ENCODE assay signal across 23 cellular contexts in the genomic region with DNA sequence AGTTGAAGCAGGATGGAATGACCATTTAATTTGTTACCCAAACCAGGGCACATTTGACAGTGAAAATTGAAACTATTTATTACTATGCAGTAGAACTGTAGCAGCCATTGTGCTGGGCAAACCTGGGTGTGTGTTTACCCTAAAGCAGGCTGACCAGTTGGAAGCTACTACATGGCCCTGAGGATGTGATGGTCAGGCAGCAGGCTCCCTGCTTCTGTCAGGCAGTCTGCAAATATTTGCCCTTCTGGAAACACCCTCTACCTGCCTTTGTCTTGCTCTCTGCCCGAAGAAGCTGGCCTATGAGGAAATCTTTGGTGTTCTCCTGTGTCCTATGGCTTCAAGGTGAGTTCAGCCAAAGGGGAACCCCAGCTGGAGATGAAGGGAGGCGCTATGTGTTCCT.
DNase-seq lines count a peak whose midpoint lies in the region; ATAC-seq, FAIRE-seq and TF ChIP-seq lines count a peak whose summit lies in the region.
"Had no signal": no experiment of that assay in that cellular context is flagged by ENCODE, and none has a peak within 500 bp of the region (broad histone marks: within the 10 kb centered on the region; RNA-seq: fewer than 3 reads in every experiment).

No MANE protein-coding gene starts in this region.

- in situ Hi-C loops in HepG2 (cut with HindIII; ENCODE audit: extremely low pct_ligation_motif_present, low pct_unique_long_range_greater_than_20kb) = no loop called here

- H3K9ac ChIP-seq in HepG2 (ENCODE audit: insufficient read depth, low read depth, low read length) = no peak overlapping the region
- H3K9ac ChIP-seq: GM23248 had no signal

- TF ChIP-seq CTCF in right lobe of liver (IDR thresholded peaks at IDR 0.05) (no peak), HepG2 (CRISPR knock-in tag; IDR thresholded peaks at IDR 0.05) (no peak), mucosa of descending colon (IDR thresholded peaks at IDR 0.05) (no peak), foreskin fibroblast (IDR thresholded peaks at IDR 0.05; ENCODE audit: low read depth, low read length) (no peak), OCI-LY7 (conservative IDR thresholded peaks at IDR 0.05; ENCODE audit: low read length) (no peak)

- intact Hi-C loops in right lobe of liver (cut with DNase I) (no loop called here), HepG2 (cut with micrococcal nuclease; ENCODE audit: unreplicated experiment) (no loop called here), mucosa of descending colon (cut with DNase I, micrococcal nuclease) (no loop called here), OCI-LY7 (cut with micrococcal nuclease; ENCODE audit: unreplicated experiment) (no loop called here)

- no peaks in the 10 kb centered on the region for H3K79me2 ChIP-seq in HepG2 (ENCODE audit: insufficient read depth, low read length)
- H3K79me2 ChIP-seq in OCI-LY7 (ENCODE audit: insufficient read depth, low read depth, low read length) = no peaks in the 10 kb centered on the region

- WGBS in right lobe of liver (ENCODE audit: insufficient coverage, low coverage, low lambda C conversion rate, missing lambda C conversion rate) = 60% methylated on average over 1 of the region's 2 CpGs
- 9% methylated on average over 2 of the region's 2 CpGs for WGBS in HepG2 (ENCODE audit: low lambda C conversion rate)

- H2AFZ ChIP-seq in HepG2 (ENCODE audit: low read length) = no peak overlapping the region
- no peak overlapping the region for H2AFZ ChIP-seq in OCI-LY7 (ENCODE audit: low read length)
- H2AFZ ChIP-seq: GM23248 had no signal

- H4K20me1 ChIP-seq in HepG2 (ENCODE audit: insufficient read depth, low read length) = no peaks in the 10 kb centered on the region
- no peaks in the 10 kb centered on the region for H4K20me1 ChIP-seq in OCI-LY7 (ENCODE audit: insufficient read depth, low read length)

- H3K4me3 ChIP-seq in right lobe of liver (no peak overlapping the region), HepG2 (replicated peaks in 1 of 3; ENCODE audit: insufficient read depth in 1 of 3, low read depth in 2 of 3, low read length in 3 of 3) (no peak overlapping the region), mucosa of descending colon (no peak overlapping the region), foreskin fibroblast (ENCODE audit: low read depth in 1 of 2, low read length in 2 of 2) (no peak overlapping the region), OCI-LY7 (ENCODE audit: low read depth, low read length, poor library complexity, severe bottlenecking) (no peak overlapping the region)
- H3K4me3 ChIP-seq: A549, GM12878, GM23248, K562 had no signal

- FAIRE-seq in HepG2 (lab: Jason Lieb, UNC) = no peak
- FAIRE-seq: A549, D721Med, GM12878, GM19239, K562 had no signal

- no peak for TF ChIP-seq RAD21 in HepG2 (CRISPR knock-in tag; IDR thresholded peaks at IDR 0.05)

- ATAC-seq in right lobe of liver = peak; percentile 26 to 54 (median 38)
- ATAC-seq in HepG2 = no peak
- ATAC-seq in mucosa of descending colon = peak; percentile 70
- no peak for ATAC-seq in HG03354 (IDR thresholded peaks at IDR 0.05; ENCODE audit: poor library complexity, severe bottlenecking, unreplicated experiment)
- ATAC-seq: A549, GM12878, K562 had no signal

- POLR2A ChIA-PET in HepG2 (lab: Yijun Ruan, JAX) (no interaction called here), OCI-LY7 (lab: Charles Lee) (no interaction called here)

- no peaks in the 10 kb centered on the region for H3K27me3 ChIP-seq in right lobe of liver
- no peaks in the 10 kb centered on the region for H3K27me3 ChIP-seq in HepG2 (ENCODE audit: control insufficient read depth in 1 of 2, insufficient read depth in 2 of 2, low read length in 2 of 2)

- H3K9me2 ChIP-seq in OCI-LY7 (ENCODE audit: insufficient read depth, low read length) = no peaks in the 10 kb centered on the region

- H3K27ac ChIP-seq in right lobe of liver (no peak overlapping the region), HepG2 (ENCODE audit: extremely low read length, insufficient read depth, low read length) (no peak overlapping the region), OCI-LY7 (ENCODE audit: low read depth, low read length, poor library complexity, severe bottlenecking) (no peak overlapping the region)
- H3K27ac ChIP-seq: 22Rv1, A549, C4-2B, GM23248, HL-60 had no signal

- H3K4me1 ChIP-seq in right lobe of liver (no peaks in the 10 kb centered on the region), HepG2 (ENCODE audit: insufficient read depth, low read length) (no peaks in the 10 kb centered on the region), mucosa of descending colon (ENCODE audit: low read depth) (no peaks in the 10 kb centered on the region), OCI-LY7 (ENCODE audit: insufficient read depth, low read length, poor library complexity, severe bottlenecking) (no peaks in the 10 kb centered on the region)
- H3K4me1 ChIP-seq: A549, Caco-2 had no signal

- TF ChIP-seq EP300 in HepG2 (IDR thresholded peaks at IDR 0.05; ENCODE audit: low read depth in 2 of 2, low read length in 2 of 2) (no peak), HepG2 (CRISPR knock-in tag; IDR thresholded peaks at IDR 0.05; ENCODE audit: borderline replicate concordance) (no peak)

- H3K36me3 ChIP-seq in right lobe of liver (no peaks in the 10 kb centered on the region), HepG2 (replicated peaks in 1 of 2; ENCODE audit: control insufficient read depth in 1 of 2, insufficient read depth in 2 of 2, low read length in 2 of 2) (no peaks in the 10 kb centered on the region), mucosa of descending colon (ENCODE audit: low read depth) (no peaks in the 10 kb centered on the region), OCI-LY7 (ENCODE audit: insufficient read depth, low read length) (no peaks in the 10 kb centered on the region)

- no TSS peak for BruUV-seq in HepG2 (replicated peaks; lab: Mats Ljungman, UMichigan)
- no TSS peak for BruUV-seq in OCI-LY7 (replicated peaks; lab: Mats Ljungman, UMichigan)

- CTCF ChIA-PET in HepG2 (lab: Yijun Ruan, JAX; ENCODE audit: low intra/inter-chr PET ratio, low total read pairs) (no interaction called here), OCI-LY7 (lab: Charles Lee; ENCODE audit: unreplicated experiment) (no interaction called here)

- no peak for TF ChIP-seq POLR2A in right lobe of liver (IDR thresholded peaks at IDR 0.05)
- no peak for TF ChIP-seq POLR2A in HepG2 (IDR thresholded peaks at IDR 0.05; ENCODE audit: insufficient read depth in 1 of 2, low read depth in 2 of 2, low read length in 2 of 2)

- H3K4me2 ChIP-seq in HepG2 (ENCODE audit: low read depth, low read length) = no peak overlapping the region
- no peak overlapping the region for H3K4me2 ChIP-seq in OCI-LY7 (ENCODE audit: low read length)
- H3K4me2 ChIP-seq: A549 had no signal

- no peaks in the 10 kb centered on the region for H3K9me3 ChIP-seq in right lobe of liver
- H3K9me3 ChIP-seq in HepG2 (ENCODE audit: low read length) = peaks cover 27% of the 10 kb centered on the region
- H3K9me3 ChIP-seq in mucosa of descending colon = no peaks in the 10 kb centered on the region
- H3K9me3 ChIP-seq in OCI-LY7 (ENCODE audit: low read length) = no peaks in the 10 kb centered on the region
- H3K9me3 ChIP-seq: A549, Caco-2 had no signal

- no peak for DNase-seq in right lobe of liver
- no peak for DNase-seq in HepG2 (ENCODE audit: low spot score)
- peak; percentile 82 for DNase-seq in NCI-H69 (lab: John Stamatoyannopoulos, UW)
- peak in 1 of 3 donors; percentile 4 for DNase-seq in mucosa of descending colon
- DNase-seq in foreskin fibroblast = no peak
- no peak for DNase-seq in OCI-LY7 (ENCODE audit: low spot score)
- no peak for DNase-seq in EL
- DNase-seq: AML-193; Caco-2; CD4-positive, alpha-beta T cell; DMS79 treated with DMSO at 0.1 percent for 48 hours; GM23248; H7; IMR-90 had no signal

TF ChIP-seq in HepG2, 621 proteins besides CTCF, POLR2A, EP300 and RAD21 (continues in another document):
- TF ChIP-seq ZNF484 (CRISPR knock-in tag; IDR thresholded peaks at IDR 0.05; ENCODE audit: borderline replicate concordance, low read depth) = no peak
- no peak for TF ChIP-seq ZNF260 (CRISPR knock-in tag; IDR thresholded peaks at IDR 0.05; ENCODE audit: borderline replicate concordance, low read depth)
- TF ChIP-seq, protein P1, sequence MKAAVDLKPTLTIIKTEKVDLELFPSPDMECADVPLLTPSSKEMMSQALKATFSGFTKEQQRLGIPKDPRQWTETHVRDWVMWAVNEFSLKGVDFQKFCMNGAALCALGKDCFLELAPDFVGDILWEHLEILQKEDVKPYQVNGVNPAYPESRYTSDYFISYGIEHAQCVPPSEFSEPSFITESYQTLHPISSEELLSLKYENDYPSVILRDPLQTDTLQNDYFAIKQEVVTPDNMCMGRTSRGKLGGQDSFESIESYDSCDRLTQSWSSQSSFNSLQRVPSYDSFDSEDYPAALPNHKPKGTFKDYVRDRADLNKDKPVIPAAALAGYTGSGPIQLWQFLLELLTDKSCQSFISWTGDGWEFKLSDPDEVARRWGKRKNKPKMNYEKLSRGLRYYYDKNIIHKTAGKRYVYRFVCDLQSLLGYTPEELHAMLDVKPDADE (CRISPR knock-in tag; IDR thresholded peaks at IDR 0.05) = no peak
- TF ChIP-seq HNRNPLL (IDR thresholded peaks at IDR 0.05; ENCODE audit: low read depth, low read length, poor library complexity, severe bottlenecking) = no peak
- TF ChIP-seq ISX (CRISPR knock-in tag; conservative IDR thresholded peaks at IDR 0.05) = no peak
- TF ChIP-seq SRF (IDR thresholded peaks at IDR 0.05; ENCODE audit: low read depth, low read length) = no peak
- TF ChIP-seq, protein P2, sequence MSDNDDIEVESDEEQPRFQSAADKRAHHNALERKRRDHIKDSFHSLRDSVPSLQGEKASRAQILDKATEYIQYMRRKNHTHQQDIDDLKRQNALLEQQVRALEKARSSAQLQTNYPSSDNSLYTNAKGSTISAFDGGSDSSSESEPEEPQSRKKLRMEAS (IDR thresholded peaks at IDR 0.05) = no peak
- TF ChIP-seq DR1 (CRISPR knock-in tag; IDR thresholded peaks at IDR 0.05) = no peak
- TF ChIP-seq, protein P3, sequence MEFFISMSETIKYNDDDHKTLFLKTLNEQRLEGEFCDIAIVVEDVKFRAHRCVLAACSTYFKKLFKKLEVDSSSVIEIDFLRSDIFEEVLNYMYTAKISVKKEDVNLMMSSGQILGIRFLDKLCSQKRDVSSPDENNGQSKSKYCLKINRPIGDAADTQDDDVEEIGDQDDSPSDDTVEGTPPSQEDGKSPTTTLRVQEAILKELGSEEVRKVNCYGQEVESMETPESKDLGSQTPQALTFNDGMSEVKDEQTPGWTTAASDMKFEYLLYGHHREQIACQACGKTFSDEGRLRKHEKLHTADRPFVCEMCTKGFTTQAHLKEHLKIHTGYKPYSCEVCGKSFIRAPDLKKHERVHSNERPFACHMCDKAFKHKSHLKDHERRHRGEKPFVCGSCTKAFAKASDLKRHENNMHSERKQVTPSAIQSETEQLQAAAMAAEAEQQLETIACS (CRISPR knock-in tag; IDR thresholded peaks at IDR 0.05) = no peak

Comparison
In these comparisons a context has a peak if more than half of its experiments do, and no peak if none do; other contexts are left out.
1. ATAC-seq: peak in right lobe of liver (4 of 4) and mucosa of descending colon (single experiment); none in HepG2 (single experiment) and HG03354 (single experiment).